Comparison of ENCODE assay signal across 11 cellular contexts in the genomic region with DNA sequence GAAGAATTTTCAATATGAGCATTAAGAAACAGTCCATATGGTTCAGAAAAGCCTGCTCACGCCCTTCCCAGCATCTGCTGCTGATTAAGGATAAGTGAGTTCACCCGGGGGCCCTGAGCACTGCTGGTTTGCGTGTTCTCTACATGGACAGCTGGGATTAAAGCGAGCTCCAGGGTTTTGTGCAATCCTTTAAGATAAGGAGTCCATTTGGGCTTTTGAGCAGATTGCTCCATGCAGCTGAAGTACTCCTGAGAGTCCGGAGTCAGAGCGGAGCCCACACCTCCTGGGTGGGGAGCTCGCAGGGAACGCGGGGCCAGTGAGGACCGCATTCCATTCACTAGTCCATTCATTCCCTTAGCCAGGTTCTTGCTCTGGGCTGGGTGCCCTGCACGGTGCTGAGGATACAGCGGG.
DNase-seq lines count a peak whose midpoint lies in the region; ATAC-seq and TF ChIP-seq lines count a peak whose summit lies in the region.
"Had no signal": no experiment of that assay in that cellular context is flagged by ENCODE, and none has a peak within 500 bp of the region (broad histone marks: within the 10 kb centered on the region; RNA-seq: fewer than 3 reads in every experiment).

No MANE protein-coding gene starts in this region.

- H3K36me3 Mint-ChIP-seq in stimulated activated effector memory CD8-positive, alpha-beta T cell treated with anti-CD3 and anti-CD28 coated beads, Interleukin-12 subunit alpha, Interleukin-12 subunit beta, amount 100 ng/mL, for 72 hours: no peaks in the 10 kb centered on the region

- intact Hi-C loops in body of pancreas (cut with DNase I): no loop called here

- H3K27me3 ChIP-seq in body of pancreas: no peaks in the 10 kb centered on the region

- H3K9me3 Mint-ChIP-seq in stimulated activated effector memory CD8-positive, alpha-beta T cell treated with anti-CD3 and anti-CD28 coated beads, Interleukin-12 subunit alpha, Interleukin-12 subunit beta, amount 100 ng/mL, for 72 hours: no peaks in the 10 kb centered on the region
- H3K9me3 Mint-ChIP-seq: activated naive CD8-positive, alpha-beta T cell treated with anti-CD3 and anti-CD28 coated beads, Interleukin-2, amount 50 U/mL, for 24 hours had no signal

- H3K4me3 Mint-ChIP-seq in stimulated activated effector memory CD8-positive, alpha-beta T cell treated with anti-CD3 and anti-CD28 coated beads, Interleukin-12 subunit alpha, Interleukin-12 subunit beta, amount 100 ng/mL, for 72 hours: no peak overlapping the region
- H3K4me3 Mint-ChIP-seq: activated naive CD8-positive, alpha-beta T cell treated with anti-CD3 and anti-CD28 coated beads, Interleukin-2, amount 50 U/mL, for 24 hours had no signal

- H3K27ac ChIP-seq in body of pancreas: no peak overlapping the region

- no peak overlapping the region for H3K4me3 ChIP-seq in body of pancreas

- H3K9me3 ChIP-seq in body of pancreas: no peaks in the 10 kb centered on the region

- DNase-seq in GM03348 (ENCODE audit: low spot score) (peak; percentile 94), body of pancreas (peak in 3 of 4 donors; percentile 34 to 58 (median 35)), islet precursor cell (peak; percentile 57), NCI-H187 (lab: John Stamatoyannopoulos, UW) (no peak), putamen (ENCODE audit: low spot score) (no peak), NCI-H69 (lab: John Stamatoyannopoulos, UW) (no peak)
- DNase-seq in stimulated activated effector memory CD8-positive, alpha-beta T cell treated with anti-CD3 and anti-CD28 coated beads, Interleukin-12 subunit alpha, Interleukin-12 subunit beta, amount 100 ng/mL, for 72 hours (ENCODE audit: low spot score in 2 of 2): no peak
- DNase-seq in activated effector memory CD4-positive, alpha-beta T cell treated with anti-CD3 and anti-CD28 coated beads, Interleukin-2, amount 50 U/mL, for 16 hours: no peak
- DNase-seq: activated CD4-positive, alpha-beta T cell treated with anti-CD3 and anti-CD28 coated beads for 4 hours; activated naive CD8-positive, alpha-beta T cell treated with anti-CD3 and anti-CD28 coated beads, Interleukin-2, amount 50 U/mL, for 24 hours; NCI-H1436 treated with DMSO at 0.1 percent for 48 hours had no signal

- no peaks in the 10 kb centered on the region for H3K4me1 Mint-ChIP-seq in stimulated activated effector memory CD8-positive, alpha-beta T cell treated with anti-CD3 and anti-CD28 coated beads, Interleukin-12 subunit alpha, Interleukin-12 subunit beta, amount 100 ng/mL, for 72 hours
- H3K4me1 Mint-ChIP-seq: activated naive CD8-positive, alpha-beta T cell treated with anti-CD3 and anti-CD28 coated beads, Interleukin-2, amount 50 U/mL, for 24 hours had no signal

- peak overlapping the region; percentile 52 for H3K27ac Mint-ChIP-seq in stimulated activated effector memory CD8-positive, alpha-beta T cell treated with anti-CD3 and anti-CD28 coated beads, Interleukin-12 subunit alpha, Interleukin-12 subunit beta, amount 100 ng/mL, for 72 hours
- H3K27ac Mint-ChIP-seq: activated naive CD8-positive, alpha-beta T cell treated with anti-CD3 and anti-CD28 coated beads, Interleukin-2, amount 50 U/mL, for 24 hours had no signal

- peak; percentile 45 for ATAC-seq in body of pancreas
- ATAC-seq in stimulated activated effector memory CD8-positive, alpha-beta T cell treated with anti-CD3 and anti-CD28 coated beads, Interleukin-12 subunit alpha, Interleukin-12 subunit beta, amount 100 ng/mL, for 72 hours: no peak
- ATAC-seq: activated naive CD8-positive, alpha-beta T cell treated with anti-CD3 and anti-CD28 coated beads, Interleukin-2, amount 50 U/mL, for 24 hours had no signal

- no peak for TF ChIP-seq POLR2A in body of pancreas (IDR thresholded peaks at IDR 0.05)

- no peaks in the 10 kb centered on the region for H3K4me1 ChIP-seq in body of pancreas

- H3K36me3 ChIP-seq in body of pancreas (replicated peaks in 1 of 2; ENCODE audit: insufficient read depth in 1 of 2, low read depth in 2 of 2): no peaks in the 10 kb centered on the region

- no peak for TF ChIP-seq CTCF in body of pancreas (IDR thresholded peaks at IDR 0.05)

- 61 to 69% methylated on average over 9 to 12 of the region's 12 CpGs for WGBS in body of pancreas, 2 donors

Comparison
In these comparisons a context has a peak if more than half of its experiments do, and no peak if none do; other contexts are left out.
1. DNase-seq: peak in GM03348 (single experiment), body of pancreas (3 of 4) and islet precursor cell (single experiment); none in stimulated activated effector memory CD8-positive, alpha-beta T cell treated with anti-CD3 and anti-CD28 coated beads, Interleukin-12 subunit alpha, Interleukin-12 subunit beta, amount 100 ng/mL, for 72 hours (0 of 2), NCI-H187 (0 of 2), putamen (single experiment), NCI-H69 (single experiment) and activated effector memory CD4-positive, alpha-beta T cell treated with anti-CD3 and anti-CD28 coated beads, Interleukin-2, amount 50 U/mL, for 16 hours (single experiment).